10 cellular contexts compared by ENCODE assay signal in the genomic region with DNA sequence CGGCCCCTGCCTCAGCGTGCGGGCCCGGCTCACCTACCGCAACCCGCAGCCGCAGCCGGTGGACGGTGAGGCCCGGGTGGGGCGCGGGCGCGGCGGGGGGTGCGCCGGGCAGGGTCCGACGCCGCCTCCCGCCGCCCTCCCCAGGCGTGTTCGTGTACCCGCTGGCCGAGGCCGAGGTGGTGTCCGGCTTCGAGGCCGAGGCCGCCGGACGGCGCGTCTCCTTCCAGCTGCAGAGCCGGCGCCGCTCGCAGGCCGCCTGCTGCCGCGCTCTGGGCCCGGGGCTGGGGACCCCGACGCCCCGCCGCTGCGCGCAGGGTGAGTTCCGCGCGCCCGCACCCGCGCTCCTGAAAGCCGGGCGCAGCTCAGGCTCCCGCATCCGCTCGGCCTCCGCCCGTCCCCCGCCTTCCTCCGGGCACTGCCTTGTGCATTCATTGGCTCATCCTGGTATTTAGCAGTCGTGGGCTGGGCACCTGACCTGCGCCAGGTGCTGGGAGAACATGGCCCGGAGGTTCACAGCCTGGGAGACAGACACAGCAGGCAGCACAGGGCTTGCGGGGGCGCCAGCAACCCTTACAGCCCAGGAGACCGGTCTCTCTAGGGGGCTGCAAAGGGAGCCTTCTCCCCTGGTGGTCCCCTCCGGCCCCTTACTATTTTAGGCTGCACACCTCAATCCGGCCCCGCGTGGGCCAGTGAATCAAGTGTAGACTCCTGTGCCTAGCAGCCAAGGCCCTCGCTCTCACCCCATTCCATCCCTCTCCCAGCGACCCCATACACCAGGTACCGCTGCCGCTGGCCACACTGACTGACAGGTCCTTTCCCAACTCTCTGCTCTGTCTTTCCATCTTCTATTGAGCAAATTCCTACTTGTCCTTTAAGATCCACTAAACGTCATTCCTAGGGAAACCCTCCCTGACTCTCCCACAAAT. TPM values are rescaled to one million over a fixed set of nuclear protein-coding genes. Genes with fewer than 3 reads are reported as not detected.
A peak's percentile ranks its signal among the peaks of the same experiment; 100 is the strongest.
DNase-seq lines count a peak whose midpoint lies in the region; ATAC-seq and TF ChIP-seq lines count a peak whose summit lies in the region.
"Had no signal": no experiment of that assay in that cellular context is flagged by ENCODE, and none has a peak within 500 bp of the region (broad histone marks: within the 10 kb centered on the region; RNA-seq: fewer than 3 reads in every experiment).

No MANE protein-coding gene starts in this region.

- H3K36me3 ChIP-seq in HAP-1 (replicated peaks) (no peaks in the 10 kb centered on the region), mesenchymal stem cell (ENCODE audit: control insufficient read depth in 1 of 2, insufficient read depth in 2 of 2, low read depth in 1 of 2, low read length in 2 of 2) (no peaks in the 10 kb centered on the region), gastroesophageal sphincter (no peaks in the 10 kb centered on the region)

- H3K4me3 Mint-ChIP-seq in activated naive CD8-positive, alpha-beta T cell treated with anti-CD3 and anti-CD28 coated beads, Interleukin-2, amount 50 U/mL, for 24 hours, result peak overlapping the region; percentile 69
- H3K4me3 Mint-ChIP-seq: dendritic cell treated with granulocyte-macrophage colony-stimulating factor and Interleukin-4, amounts not matched to agents 40 ng/mL and 50 ng/mL, for 4 days had no signal

- WGBS in mesenchymal stem cell, result 14% methylated on average over 64 of the region's 79 CpGs
- WGBS in gastroesophageal sphincter (ENCODE audit: low coverage in 1 of 2), 2 donors, result 26 to 51% methylated on average over 5 of the region's 79 CpGs

- H3K79me1 ChIP-seq in mesenchymal stem cell (replicated peaks; ENCODE audit: low read length, poor library complexity, severe bottlenecking), result no peaks in the 10 kb centered on the region

- no peak for TF ChIP-seq POLR2A in gastroesophageal sphincter (IDR thresholded peaks at IDR 0.05)

- no peaks in the 10 kb centered on the region for H3K36me3 Mint-ChIP-seq in activated naive CD8-positive, alpha-beta T cell treated with anti-CD3 and anti-CD28 coated beads, Interleukin-2, amount 50 U/mL, for 24 hours (ENCODE audit: low read depth)

- H3K27me3 ChIP-seq in HAP-1 (ENCODE audit: low read depth) (peaks cover 4% of the 10 kb centered on the region), mesenchymal stem cell (ENCODE audit: control insufficient read depth in 1 of 2, insufficient read depth in 1 of 2, low read length in 2 of 2) (peaks cover 54 to 78% of the 10 kb centered on the region in 2 experiments), gastroesophageal sphincter (peaks cover 97% of the 10 kb centered on the region)

- no peak overlapping the region for H2AFZ ChIP-seq in mesenchymal stem cell (ENCODE audit: low read depth, low read length)

- H3K4me2 ChIP-seq in mesenchymal stem cell (ENCODE audit: low read length, poor library complexity, severe bottlenecking), result peak overlapping the region; percentile 54

- in situ Hi-C loops in HAP-1 (cut with MboI; ENCODE audit: low sequenced_read_pairs), result no loop called here

- no peak overlapping the region for H4K91ac ChIP-seq in mesenchymal stem cell (ENCODE audit: low read length)

- H3K18ac ChIP-seq in mesenchymal stem cell (ENCODE audit: low read depth in 1 of 2, low read length in 2 of 2), result no peak overlapping the region

- H3K4ac ChIP-seq in mesenchymal stem cell (ENCODE audit: low read depth in 1 of 2, low read length in 2 of 2), result no peak overlapping the region

- peaks cover 7% of the 10 kb centered on the region for H3K4me1 Mint-ChIP-seq in activated naive CD8-positive, alpha-beta T cell treated with anti-CD3 and anti-CD28 coated beads, Interleukin-2, amount 50 U/mL, for 24 hours

- H3K27ac Mint-ChIP-seq in activated naive CD8-positive, alpha-beta T cell treated with anti-CD3 and anti-CD28 coated beads, Interleukin-2, amount 50 U/mL, for 24 hours, result no peak overlapping the region
- H3K27ac Mint-ChIP-seq: dendritic cell treated with granulocyte-macrophage colony-stimulating factor and Interleukin-4, amounts not matched to agents 40 ng/mL and 50 ng/mL, for 4 days had no signal

- DNase-seq in 8988T (peak; percentile 46), HAP-1 (ENCODE audit: low spot score in 2 of 2) (no peak), mesenchymal stem cell (no peak), NCI-H1092 treated with DMSO at 0.1 percent for 48 hours (lab: John Stamatoyannopoulos, UW) (no peak), NCI-H345 treated with DMSO at 0.1 percent for 48 hours (lab: John Stamatoyannopoulos, UW; ENCODE audit: unreplicated experiment) (no peak)
- DNase-seq in activated naive CD8-positive, alpha-beta T cell treated with anti-CD3 and anti-CD28 coated beads, Interleukin-2, amount 50 U/mL, for 24 hours, result no peak
- DNase-seq: NCI-H1092 had no signal

- ATAC-seq in activated naive CD8-positive, alpha-beta T cell treated with anti-CD3 and anti-CD28 coated beads, Interleukin-2, amount 50 U/mL, for 24 hours, result no peak
- ATAC-seq in gastroesophageal sphincter (no peak), HG03442 (IDR thresholded peaks at IDR 0.05; ENCODE audit: unreplicated experiment) (no peak)

- no peaks in the 10 kb centered on the region for H3K9me3 Mint-ChIP-seq in activated naive CD8-positive, alpha-beta T cell treated with anti-CD3 and anti-CD28 coated beads, Interleukin-2, amount 50 U/mL, for 24 hours
- H3K9me3 Mint-ChIP-seq: dendritic cell treated with granulocyte-macrophage colony-stimulating factor and Interleukin-4, amounts not matched to agents 40 ng/mL and 50 ng/mL, for 4 days had no signal

- H3K14ac ChIP-seq in mesenchymal stem cell (ENCODE audit: low read length in 2 of 2), result no peak overlapping the region

- H2AK5ac ChIP-seq in mesenchymal stem cell (ENCODE audit: low read length, severe bottlenecking), result no peak overlapping the region

- no peak for TF ChIP-seq EP300 in gastroesophageal sphincter (IDR thresholded peaks at IDR 0.05)

- no peak overlapping the region for H2BK12ac ChIP-seq in mesenchymal stem cell (ENCODE audit: low read length in 2 of 2)

- no peaks in the 10 kb centered on the region for H3K9me3 ChIP-seq in HAP-1
- no peaks in the 10 kb centered on the region for H3K9me3 ChIP-seq in mesenchymal stem cell (ENCODE audit: control insufficient read depth, low read length)
- no peaks in the 10 kb centered on the region for H3K9me3 ChIP-seq in gastroesophageal sphincter

- no peak for TF ChIP-seq CTCF in gastroesophageal sphincter (IDR thresholded peaks at IDR 0.05)

- H3K4me3 ChIP-seq in HAP-1 (peak overlapping the region; percentile 63; the same call in 1 of the 2 replicates), mesenchymal stem cell (ENCODE audit: insufficient read depth in 1 of 2, low read depth in 1 of 2, low read length in 2 of 2) (peak overlapping the region in 1 of 2 experiments; percentile 39), gastroesophageal sphincter (peak overlapping the region in 1 of 2 donors; percentile 60)

- peak overlapping the region in 1 of 2 experiments; percentile 32 for H3K23ac ChIP-seq in mesenchymal stem cell (ENCODE audit: low read length in 2 of 2)

- H2BK15ac ChIP-seq in mesenchymal stem cell (ENCODE audit: low read depth, poor library complexity, severe bottlenecking), result no peak overlapping the region

- peaks cover 42% of the 10 kb centered on the region for H3K27me3 Mint-ChIP-seq in activated naive CD8-positive, alpha-beta T cell treated with anti-CD3 and anti-CD28 coated beads, Interleukin-2, amount 50 U/mL, for 24 hours

- no peak overlapping the region for H3K9ac ChIP-seq in mesenchymal stem cell (ENCODE audit: low read length)

- H3K27ac ChIP-seq in mesenchymal stem cell (ENCODE audit: low read length, poor library complexity, severe bottlenecking), result no peak overlapping the region
- H3K27ac ChIP-seq in gastroesophageal sphincter, result no peak overlapping the region

- no peak overlapping the region for H4K8ac ChIP-seq in mesenchymal stem cell (ENCODE audit: low read length)

- no peak overlapping the region for H2BK120ac ChIP-seq in mesenchymal stem cell (ENCODE audit: low read depth, low read length)

- no peak overlapping the region for H2BK5ac ChIP-seq in mesenchymal stem cell (ENCODE audit: low read depth, low read length, poor library complexity, severe bottlenecking)

- H3K4me1 ChIP-seq in HAP-1, result no peaks in the 10 kb centered on the region
- H3K4me1 ChIP-seq in mesenchymal stem cell (ENCODE audit: control insufficient read depth, insufficient read depth, low read depth, low read length), result peaks cover 27% of the 10 kb centered on the region
- peaks cover 0 to 29% (median 23%) of the 10 kb centered on the region in 3 donors for H3K4me1 ChIP-seq in gastroesophageal sphincter

RNA-seq across cellular contexts. Expression of gene VWA5B2, which starts 1.5 kb away (rescaled TPM):
- polyA plus RNA-seq in mesenchymal stem cell (2013, experiment 1 of 2), result not detected
- polyA plus RNA-seq in mesenchymal stem cell (2013, experiment 2 of 2), result not detected
- under 1 TPM in 2 of 4 donors, not detected in 2; 0.10 to 0.54 TPM for total RNA-seq in gastroesophageal sphincter

RNA-seq across cellular contexts. Expression of gene ALG3, which starts 17.9 kb away (rescaled TPM):
- polyA plus RNA-seq in mesenchymal stem cell (2013, experiment 1 of 2), result 61.9 TPM
- 62.1 TPM for polyA plus RNA-seq in mesenchymal stem cell (2013, experiment 2 of 2)
- total RNA-seq in gastroesophageal sphincter, result 10 to 100 TPM; 30.0 to 62.6 (median 38.6) TPM

RNA-seq across cellular contexts. Expression of gene EEF1AKMT4, which starts 18.6 kb away (rescaled TPM):
- polyA plus RNA-seq in mesenchymal stem cell (2013, experiment 1 of 2), result 3.9 TPM
- 3.6 TPM for polyA plus RNA-seq in mesenchymal stem cell (2013, experiment 2 of 2)
- total RNA-seq in gastroesophageal sphincter, result 1 to 10 TPM; 1.4 to 3.8 (median 2.2) TPM

RNA-seq across cellular contexts. Expression of gene CAMK2N2, which starts 30.5 kb away (rescaled TPM):
- polyA plus RNA-seq in mesenchymal stem cell (2013, experiment 1 of 2), result 0.37 TPM
- polyA plus RNA-seq in mesenchymal stem cell (2013, experiment 2 of 2), result 0.40 TPM
- not detected for total RNA-seq in gastroesophageal sphincter

RNA-seq across cellular contexts. Expression of gene ABCF3, which starts 44.9 kb away (rescaled TPM):
- polyA plus RNA-seq in mesenchymal stem cell (2013, experiment 1 of 2), result 24.1 TPM
- polyA plus RNA-seq in mesenchymal stem cell (2013, experiment 2 of 2), result 23.9 TPM
- 10 to 100 TPM; 31.8 to 54.9 (median 39.5) TPM for total RNA-seq in gastroesophageal sphincter
